2 cellular contexts compared by ENCODE assay signal in the genomic region with DNA sequence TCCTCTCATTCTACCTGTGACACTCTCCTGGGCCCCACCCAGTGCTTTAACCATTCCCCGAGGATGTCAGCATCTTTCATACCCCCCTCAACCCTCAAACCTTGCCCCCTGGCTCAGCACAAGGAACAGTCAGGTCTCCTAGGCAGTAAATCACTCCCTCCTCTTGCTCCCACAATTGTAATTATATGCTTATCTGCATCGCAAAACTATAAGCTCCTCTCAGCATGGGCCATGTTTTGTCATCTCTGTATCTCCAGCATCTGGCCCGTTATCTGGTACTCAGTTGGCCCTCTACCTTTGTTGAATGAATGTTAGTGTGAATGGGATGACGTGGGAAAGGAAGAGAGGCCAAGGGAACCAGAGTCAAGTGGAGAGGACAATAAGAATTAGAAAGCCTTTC.
TF ChIP-seq lines count a peak whose summit lies in the region.

No MANE protein-coding gene starts in this region.

TF ChIP-seq in HEK293, 187 proteins besides CTCF, POLR2A, EP300 and RAD21:
- TF ChIP-seq, protein P1, sequence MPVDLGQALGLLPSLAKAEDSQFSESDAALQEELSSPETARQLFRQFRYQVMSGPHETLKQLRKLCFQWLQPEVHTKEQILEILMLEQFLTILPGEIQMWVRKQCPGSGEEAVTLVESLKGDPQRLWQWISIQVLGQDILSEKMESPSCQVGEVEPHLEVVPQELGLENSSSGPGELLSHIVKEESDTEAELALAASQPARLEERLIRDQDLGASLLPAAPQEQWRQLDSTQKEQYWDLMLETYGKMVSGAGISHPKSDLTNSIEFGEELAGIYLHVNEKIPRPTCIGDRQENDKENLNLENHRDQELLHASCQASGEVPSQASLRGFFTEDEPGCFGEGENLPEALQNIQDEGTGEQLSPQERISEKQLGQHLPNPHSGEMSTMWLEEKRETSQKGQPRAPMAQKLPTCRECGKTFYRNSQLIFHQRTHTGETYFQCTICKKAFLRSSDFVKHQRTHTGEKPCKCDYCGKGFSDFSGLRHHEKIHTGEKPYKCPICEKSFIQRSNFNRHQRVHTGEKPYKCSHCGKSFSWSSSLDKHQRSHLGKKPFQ (tag by site-specific recombination; IDR thresholded peaks at IDR 0.05), result peak; percentile 88
- peak; percentile 57 for TF ChIP-seq FEZF1 (tag by site-specific recombination; IDR thresholded peaks at IDR 0.05)
- 0 out of 2 replicates have a peak, but pooled peaks have one; percentile 64 for TF ChIP-seq OVOL3 (tag by site-specific recombination; IDR thresholded peaks at IDR 0.05)
- TF ChIP-seq KLF16 (tag by site-specific recombination; IDR thresholded peaks at IDR 0.05), result no peak
- no peak for TF ChIP-seq ZNF350 (tag by site-specific recombination; IDR thresholded peaks at IDR 0.05)
- 0 out of 2 replicates have a peak, but pooled peaks have one; percentile 30 for TF ChIP-seq OSR2 (tag by site-specific recombination; IDR thresholded peaks at IDR 0.05)
- peak; percentile 45; the same call in 1 of the 2 replicates for TF ChIP-seq IKZF3 (tag by site-specific recombination; IDR thresholded peaks at IDR 0.05)
- peak; percentile 97 for TF ChIP-seq SP7 (tag by site-specific recombination; IDR thresholded peaks at IDR 0.05)
- TF ChIP-seq ZIC2 (tag by site-specific recombination; IDR thresholded peaks at IDR 0.05), result peak; percentile 60
- TF ChIP-seq GLIS1 (tag by site-specific recombination; IDR thresholded peaks at IDR 0.05), result peak; percentile 98
- peak; percentile 39; the same call in 1 of the 2 replicates for TF ChIP-seq ZNF629 (tag by site-specific recombination; IDR thresholded peaks at IDR 0.05)
- TF ChIP-seq, protein P2, sequence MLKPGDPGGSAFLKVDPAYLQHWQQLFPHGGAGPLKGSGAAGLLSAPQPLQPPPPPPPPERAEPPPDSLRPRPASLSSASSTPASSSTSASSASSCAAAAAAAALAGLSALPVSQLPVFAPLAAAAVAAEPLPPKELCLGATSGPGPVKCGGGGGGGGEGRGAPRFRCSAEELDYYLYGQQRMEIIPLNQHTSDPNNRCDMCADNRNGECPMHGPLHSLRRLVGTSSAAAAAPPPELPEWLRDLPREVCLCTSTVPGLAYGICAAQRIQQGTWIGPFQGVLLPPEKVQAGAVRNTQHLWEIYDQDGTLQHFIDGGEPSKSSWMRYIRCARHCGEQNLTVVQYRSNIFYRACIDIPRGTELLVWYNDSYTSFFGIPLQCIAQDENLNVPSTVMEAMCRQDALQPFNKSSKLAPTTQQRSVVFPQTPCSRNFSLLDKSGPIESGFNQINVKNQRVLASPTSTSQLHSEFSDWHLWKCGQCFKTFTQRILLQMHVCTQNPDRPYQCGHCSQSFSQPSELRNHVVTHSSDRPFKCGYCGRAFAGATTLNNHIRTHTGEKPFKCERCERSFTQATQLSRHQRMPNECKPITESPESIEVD (tag by site-specific recombination; IDR thresholded peaks at IDR 0.05), result 0 out of 2 replicates have a peak, but pooled peaks have one; percentile 18
- TF ChIP-seq ZXDB (tag by site-specific recombination; IDR thresholded peaks at IDR 0.05), result peak; percentile 35; the same call in 1 of the 2 replicates
- TF ChIP-seq, protein P3, sequence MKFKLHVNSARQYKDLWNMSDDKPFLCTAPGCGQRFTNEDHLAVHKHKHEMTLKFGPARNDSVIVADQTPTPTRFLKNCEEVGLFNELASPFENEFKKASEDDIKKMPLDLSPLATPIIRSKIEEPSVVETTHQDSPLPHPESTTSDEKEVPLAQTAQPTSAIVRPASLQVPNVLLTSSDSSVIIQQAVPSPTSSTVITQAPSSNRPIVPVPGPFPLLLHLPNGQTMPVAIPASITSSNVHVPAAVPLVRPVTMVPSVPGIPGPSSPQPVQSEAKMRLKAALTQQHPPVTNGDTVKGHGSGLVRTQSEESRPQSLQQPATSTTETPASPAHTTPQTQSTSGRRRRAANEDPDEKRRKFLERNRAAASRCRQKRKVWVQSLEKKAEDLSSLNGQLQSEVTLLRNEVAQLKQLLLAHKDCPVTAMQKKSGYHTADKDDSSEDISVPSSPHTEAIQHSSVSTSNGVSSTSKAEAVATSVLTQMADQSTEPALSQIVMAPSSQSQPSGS (tag by site-specific recombination; IDR thresholded peaks at IDR 0.05; ENCODE audit: low read depth), result no peak
- TF ChIP-seq, protein P4, sequence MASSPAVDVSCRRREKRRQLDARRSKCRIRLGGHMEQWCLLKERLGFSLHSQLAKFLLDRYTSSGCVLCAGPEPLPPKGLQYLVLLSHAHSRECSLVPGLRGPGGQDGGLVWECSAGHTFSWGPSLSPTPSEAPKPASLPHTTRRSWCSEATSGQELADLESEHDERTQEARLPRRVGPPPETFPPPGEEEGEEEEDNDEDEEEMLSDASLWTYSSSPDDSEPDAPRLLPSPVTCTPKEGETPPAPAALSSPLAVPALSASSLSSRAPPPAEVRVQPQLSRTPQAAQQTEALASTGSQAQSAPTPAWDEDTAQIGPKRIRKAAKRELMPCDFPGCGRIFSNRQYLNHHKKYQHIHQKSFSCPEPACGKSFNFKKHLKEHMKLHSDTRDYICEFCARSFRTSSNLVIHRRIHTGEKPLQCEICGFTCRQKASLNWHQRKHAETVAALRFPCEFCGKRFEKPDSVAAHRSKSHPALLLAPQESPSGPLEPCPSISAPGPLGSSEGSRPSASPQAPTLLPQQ (tag by site-specific recombination; IDR thresholded peaks at IDR 0.05), result 0 out of 2 replicates have a peak, but pooled peaks have one; percentile 22
- TF ChIP-seq ZBTB48 (tag by site-specific recombination; IDR thresholded peaks at IDR 0.05), result no peak
- TF ChIP-seq, protein P5, sequence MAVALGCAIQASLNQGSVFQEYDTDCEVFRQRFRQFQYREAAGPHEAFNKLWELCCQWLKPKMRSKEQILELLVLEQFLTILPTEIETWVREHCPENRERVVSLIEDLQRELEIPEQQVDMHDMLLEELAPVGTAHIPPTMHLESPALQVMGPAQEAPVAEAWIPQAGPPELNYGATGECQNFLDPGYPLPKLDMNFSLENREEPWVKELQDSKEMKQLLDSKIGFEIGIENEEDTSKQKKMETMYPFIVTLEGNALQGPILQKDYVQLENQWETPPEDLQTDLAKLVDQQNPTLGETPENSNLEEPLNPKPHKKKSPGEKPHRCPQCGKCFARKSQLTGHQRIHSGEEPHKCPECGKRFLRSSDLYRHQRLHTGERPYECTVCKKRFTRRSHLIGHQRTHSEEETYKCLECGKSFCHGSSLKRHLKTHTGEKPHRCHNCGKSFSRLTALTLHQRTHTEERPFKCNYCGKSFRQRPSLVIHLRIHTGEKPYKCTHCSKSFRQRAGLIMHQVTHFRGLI (tag by site-specific recombination; IDR thresholded peaks at IDR 0.05), result 0 out of 2 replicates have a peak, but pooled peaks have one; percentile 12

TF ChIP-seq in GM12878, 131 proteins besides CTCF, POLR2A, EP300 and RAD21:
- TF ChIP-seq ZNF207 (IDR thresholded peaks at IDR 0.05; ENCODE audit: borderline replicate concordance) (no peak), CHD2 (IDR thresholded peaks at IDR 0.05; ENCODE audit: borderline replicate concordance, low read depth, low read length) (no peak), RELA (IDR thresholded peaks at IDR 0.05; ENCODE audit: borderline replicate concordance, partially characterized antibody) (no peak), BRCA1 (IDR thresholded peaks at IDR 0.05; ENCODE audit: low read depth, low read length) (no peak)
- TF ChIP-seq, protein P6, sequence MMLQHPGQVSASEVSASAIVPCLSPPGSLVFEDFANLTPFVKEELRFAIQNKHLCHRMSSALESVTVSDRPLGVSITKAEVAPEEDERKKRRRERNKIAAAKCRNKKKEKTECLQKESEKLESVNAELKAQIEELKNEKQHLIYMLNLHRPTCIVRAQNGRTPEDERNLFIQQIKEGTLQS (IDR thresholded peaks at IDR 0.05; ENCODE audit: borderline replicate concordance, extremely low read depth, low read depth, low read length), result no peak
- TF ChIP-seq, protein P7, sequence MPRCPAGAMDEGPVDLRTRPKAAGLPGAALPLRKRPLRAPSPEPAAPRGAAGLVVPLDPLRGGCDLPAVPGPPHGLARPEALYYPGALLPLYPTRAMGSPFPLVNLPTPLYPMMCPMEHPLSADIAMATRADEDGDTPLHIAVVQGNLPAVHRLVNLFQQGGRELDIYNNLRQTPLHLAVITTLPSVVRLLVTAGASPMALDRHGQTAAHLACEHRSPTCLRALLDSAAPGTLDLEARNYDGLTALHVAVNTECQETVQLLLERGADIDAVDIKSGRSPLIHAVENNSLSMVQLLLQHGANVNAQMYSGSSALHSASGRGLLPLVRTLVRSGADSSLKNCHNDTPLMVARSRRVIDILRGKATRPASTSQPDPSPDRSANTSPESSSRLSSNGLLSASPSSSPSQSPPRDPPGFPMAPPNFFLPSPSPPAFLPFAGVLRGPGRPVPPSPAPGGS (IDR thresholded peaks at IDR 0.05; ENCODE audit: borderline replicate concordance, insufficient read depth, low read depth, low read length, poor library complexity, severe bottlenecking), result peak; percentile 48
